8 cellular contexts compared by ENCODE assay signal in genomic region chr2:173963817-173964564, GRCh38. TPM values are rescaled to one million over a fixed set of nuclear protein-coding genes. Genes with fewer than 3 reads are reported as not detected.
DNase-seq lines count a peak whose midpoint lies in the region; ATAC-seq and TF ChIP-seq lines count a peak whose summit lies in the region.

No MANE protein-coding gene starts in this region.

- no peak overlapping the region for H2AFZ ChIP-seq in Karpas-422 (ENCODE audit: low read length)

- peaks cover 3% of the 10 kb centered on the region for H3K27me3 Mint-ChIP-seq in nephron progenitor cell (ENCODE audit: low read depth, poor library complexity)
- H3K27me3 Mint-ChIP-seq in stimulated activated naive CD8-positive, alpha-beta T cell treated with anti-CD3 and anti-CD28 coated beads, Interleukin-15, Interleukin-2, amounts not matched to agents 100 ng/mL and 50 ng/mL, for 24 hours = no peaks in the 10 kb centered on the region

- no peaks in the 10 kb centered on the region for H3K27me3 ChIP-seq in Karpas-422 (ENCODE audit: low read length)

- H3K4me1 Mint-ChIP-seq in nephron progenitor cell = peaks cover 43% of the 10 kb centered on the region
- peaks cover 53% of the 10 kb centered on the region for H3K4me1 Mint-ChIP-seq in stimulated activated naive CD8-positive, alpha-beta T cell treated with anti-CD3 and anti-CD28 coated beads, Interleukin-15, Interleukin-2, amounts not matched to agents 100 ng/mL and 50 ng/mL, for 24 hours (ENCODE audit: low read depth)

- DNase-seq in DMS79 treated with DMSO at 0.1 percent for 48 hours (lab: John Stamatoyannopoulos, UW) (peak; percentile 78), Karpas-422 (peak; percentile 95), RWPE1 (ENCODE audit: low spot score) (peak; percentile 80), fibroblast of pulmonary artery (ENCODE audit: low read depth) (peak; percentile 88), nephron progenitor cell (peak; percentile 82)
- peak; percentile 85 for DNase-seq in activated T-helper 9 cell treated with anti-CD3 and anti-CD28 coated beads, Interleukin-2, amount 50 U/mL, for 16 hours (ENCODE audit: low read depth)

- peak overlapping the region; percentile 99 for H3K9ac ChIP-seq in Karpas-422 (ENCODE audit: low read length)

- H3K36me3 Mint-ChIP-seq in nephron progenitor cell (ENCODE audit: low read depth) = peaks cover 40% of the 10 kb centered on the region
- peaks cover 39% of the 10 kb centered on the region for H3K36me3 Mint-ChIP-seq in stimulated activated naive CD8-positive, alpha-beta T cell treated with anti-CD3 and anti-CD28 coated beads, Interleukin-15, Interleukin-2, amounts not matched to agents 100 ng/mL and 50 ng/mL, for 24 hours (ENCODE audit: low read depth)

- H3K9me3 Mint-ChIP-seq in nephron progenitor cell = peaks cover 28% of the 10 kb centered on the region
- no peaks in the 10 kb centered on the region for H3K9me3 Mint-ChIP-seq in stimulated activated naive CD8-positive, alpha-beta T cell treated with anti-CD3 and anti-CD28 coated beads, Interleukin-15, Interleukin-2, amounts not matched to agents 100 ng/mL and 50 ng/mL, for 24 hours

- ATAC-seq in GM21786 (IDR thresholded peaks at IDR 0.05; ENCODE audit: unreplicated experiment) = peak; percentile 47

- H3K4me3 ChIP-seq in Karpas-422 (ENCODE audit: low read length) = peak overlapping the region; percentile 80; the same call in 1 of the 2 replicates
- H3K4me3 ChIP-seq in fibroblast of pulmonary artery (replicated peaks; ENCODE audit: low read depth, low read length) = peak overlapping the region; percentile 86

- TF ChIP-seq CTCF in RWPE1 (conservative IDR thresholded peaks at IDR 0.05; ENCODE audit: low read depth) (no peak), fibroblast of pulmonary artery (IDR thresholded peaks at IDR 0.05; ENCODE audit: low read length, missing control alignments) (no peak), nephron progenitor cell (IDR thresholded peaks at IDR 0.05) (no peak)

- no peaks in the 10 kb centered on the region for H3K9me2 ChIP-seq in Karpas-422 (replicated peaks; ENCODE audit: insufficient read depth, low read length)

- POLR2A ChIA-PET in RWPE1 (lab: Yijun Ruan, JAX; ENCODE audit: low non-redundant PET) = interaction anchor here (0.5 kb wide), 1 partner anchor 63 kb away, joined by 3 read pairs; no protein-coding TSS in a partner anchor

- CTCF ChIA-PET in RWPE1 (lab: Yijun Ruan, JAX) = interaction anchor here (0.7 kb wide), 1 partner anchor 75 kb away, joined by 3 read pairs; no protein-coding TSS in a partner anchor

- H3K27ac ChIP-seq in Karpas-422 (ENCODE audit: low read length) (peak overlapping the region; percentile 97), RWPE1 (peak overlapping the region; percentile 100)

- H4K20me1 ChIP-seq in Karpas-422 (ENCODE audit: insufficient read depth, low read depth, low read length) = peaks cover 8% of the 10 kb centered on the region; the same call in 1 of the 2 replicates

- H3K4me2 ChIP-seq in Karpas-422 (ENCODE audit: low read depth, low read length, poor library complexity, severe bottlenecking) = peak overlapping the region; percentile 56

- peaks cover 55% of the 10 kb centered on the region for H3K79me2 ChIP-seq in Karpas-422 (ENCODE audit: low read length)

- H3K4me1 ChIP-seq in Karpas-422 (ENCODE audit: low read length) = peaks cover 45% of the 10 kb centered on the region

- peak overlapping the region; percentile 97 for H3K4me3 Mint-ChIP-seq in nephron progenitor cell
- H3K4me3 Mint-ChIP-seq in stimulated activated naive CD8-positive, alpha-beta T cell treated with anti-CD3 and anti-CD28 coated beads, Interleukin-15, Interleukin-2, amounts not matched to agents 100 ng/mL and 50 ng/mL, for 24 hours = peak overlapping the region; percentile 94

- peaks cover 33% of the 10 kb centered on the region for H3K36me3 ChIP-seq in Karpas-422 (ENCODE audit: insufficient read depth, low read length)

- no peaks in the 10 kb centered on the region for H3K9me3 ChIP-seq in Karpas-422 (ENCODE audit: low read length)

- H3K27ac Mint-ChIP-seq in nephron progenitor cell = no peak overlapping the region
- H3K27ac Mint-ChIP-seq in stimulated activated naive CD8-positive, alpha-beta T cell treated with anti-CD3 and anti-CD28 coated beads, Interleukin-15, Interleukin-2, amounts not matched to agents 100 ng/mL and 50 ng/mL, for 24 hours = peak overlapping the region; percentile 67

RNA-seq across cellular contexts. Expression of gene SP3, which starts 1.2 kb away (rescaled TPM):
- total RNA-seq in Karpas-422 (2014; rRNA removed; shearing (Covaris generic); ENCODE audit: low replicate concordance) = 109 and 139 TPM in 2 replicates

Comparison
In these comparisons a context has a peak if more than half of its experiments do, and no peak if none do; other contexts are left out.
1. Peak in every context shown above with its lines: DNase-seq, ATAC-seq, H3K4me3 ChIP-seq and H3K27ac ChIP-seq.